Comparison of ENCODE assay signal across 22 cellular contexts in genomic region chr11:78929906-78930220, GRCh38.
"Had no signal": no experiment of that assay in that cellular context is flagged by ENCODE, and none has a peak within 500 bp of the region (broad histone marks: within the 10 kb centered on the region; RNA-seq: fewer than 3 reads in every experiment).

No MANE protein-coding gene starts in this region.

- H3K36me3 Mint-ChIP-seq: naive B cell; stimulated activated naive B cell treated with anti-CD40 and anti-IgM and Interleukin-4, amounts not matched to agents 10 μg/mL and 1 μg/mL and 100 μg/mL, for 72 hours had no signal

- H3K27ac ChIP-seq: esophagus squamous epithelium, ovary, right atrium auricular region, skin epidermis, testis, tibial nerve, upper lobe of right lung, vagina had no signal

- H3K4me1 Mint-ChIP-seq: naive B cell; stimulated activated naive B cell treated with anti-CD40 and anti-IgM and Interleukin-4, amounts not matched to agents 10 μg/mL and 1 μg/mL and 100 μg/mL, for 72 hours; stimulated activated naive CD8-positive, alpha-beta T cell treated with anti-CD3 and anti-CD28 coated beads, Interleukin-15, amount 100 ng/mL, for 72 hours had no signal

- H3K27me3 ChIP-seq: esophagus squamous epithelium, gastroesophageal sphincter, ovary, right atrium auricular region, sigmoid colon, testis, tibial nerve, upper lobe of right lung, vagina had no signal

- H3K9me3 Mint-ChIP-seq: dendritic cell treated with granulocyte-macrophage colony-stimulating factor and Interleukin-4, amounts not matched to agents 40 ng/mL and 50 ng/mL, for 4 days; stimulated activated naive B cell treated with anti-CD40 and anti-IgM and Interleukin-4, amounts not matched to agents 10 μg/mL and 1 μg/mL and 100 μg/mL, for 72 hours; stimulated activated naive CD8-positive, alpha-beta T cell treated with anti-CD3 and anti-CD28 coated beads, Interleukin-15, amount 100 ng/mL, for 72 hours had no signal

- H3K4me1 ChIP-seq: esophagus squamous epithelium, right atrium auricular region, testis, tibial nerve, upper lobe of right lung, vagina had no signal

- H3K27ac Mint-ChIP-seq: dendritic cell treated with granulocyte-macrophage colony-stimulating factor and Interleukin-4, amounts not matched to agents 40 ng/mL and 50 ng/mL, for 4 days; naive B cell; stimulated activated naive B cell treated with anti-CD40 and anti-IgM and Interleukin-4, amounts not matched to agents 10 μg/mL and 1 μg/mL and 100 μg/mL, for 72 hours; stimulated activated naive CD8-positive, alpha-beta T cell treated with anti-CD3 and anti-CD28 coated beads, Interleukin-15, amount 100 ng/mL, for 72 hours had no signal

- DNase-seq: esophagus squamous epithelium; foreskin fibroblast; glutamatergic neuron; left colon; left ventricle myocardium superior; mesenchymal stem cell; naive B cell; ovary; sigmoid colon; stimulated activated CD4-positive, alpha-beta T cell treated with anti-CD3 and anti-CD28 coated beads, Interleukin-2, amount 100 ng/mL, for 24 hours; stimulated activated CD4-positive, alpha-beta T cell treated with anti-CD3 and anti-CD28 coated beads, Interleukin-4, amount 100 ng/mL, for 4 hours; stimulated activated naive B cell treated with anti-CD40 and anti-IgM and Interleukin-4, amounts not matched to agents 10 μg/mL and 1 μg/mL and 100 μg/mL, for 72 hours; stimulated activated naive CD8-positive, alpha-beta T cell treated with anti-CD3 and anti-CD28 coated beads, Interleukin-15, amount 100 ng/mL, for 72 hours; testis; upper lobe of right lung had no signal

- ATAC-seq: gastroesophageal sphincter; left colon; left ventricle myocardium superior; stimulated activated naive B cell treated with anti-CD40 and anti-IgM and Interleukin-4, amounts not matched to agents 10 μg/mL and 1 μg/mL and 100 μg/mL, for 72 hours; stimulated activated naive CD8-positive, alpha-beta T cell treated with anti-CD3 and anti-CD28 coated beads, Interleukin-15, amount 100 ng/mL, for 72 hours; upper lobe of right lung had no signal

- H3K4me3 ChIP-seq: esophagus squamous epithelium, gastroesophageal sphincter, lung, ovary, right atrium auricular region, sigmoid colon, skin epidermis, testis, tibial nerve, upper lobe of right lung, vagina had no signal

- H3K4me3 Mint-ChIP-seq: dendritic cell treated with granulocyte-macrophage colony-stimulating factor and Interleukin-4, amounts not matched to agents 40 ng/mL and 50 ng/mL, for 4 days; naive B cell; stimulated activated naive B cell treated with anti-CD40 and anti-IgM and Interleukin-4, amounts not matched to agents 10 μg/mL and 1 μg/mL and 100 μg/mL, for 72 hours; stimulated activated naive CD8-positive, alpha-beta T cell treated with anti-CD3 and anti-CD28 coated beads, Interleukin-15, amount 100 ng/mL, for 72 hours had no signal

- H3K9me3 ChIP-seq: esophagus squamous epithelium, gastroesophageal sphincter, ovary, right atrium auricular region, sigmoid colon, testis, tibial nerve, upper lobe of right lung, vagina had no signal

- H3K36me3 ChIP-seq: esophagus squamous epithelium, gastroesophageal sphincter, ovary, right atrium auricular region, sigmoid colon, tibial nerve, upper lobe of right lung, vagina had no signal
